In genomic region chr4:169659736-169660670, GRCh38 we compare ENCODE assay signal across 8 cellular contexts. TPM values are rescaled to one million over a fixed set of nuclear protein-coding genes. Genes with fewer than 3 reads are reported as not detected.
DNase-seq lines count a peak whose midpoint lies in the region; ATAC-seq and TF ChIP-seq lines count a peak whose summit lies in the region.

No MANE protein-coding gene starts in this region.

- CTCF ChIA-PET in AG04449 (lab: Yijun Ruan, JAX), result interaction anchor here (0.9 to 5.4 kb wide), 4 partner anchors 17 to 112 kb away, joined by 3 to 24 read pairs (median 5); partner anchors contain the start of genes CLCN3 and NEK1
- CTCF ChIA-PET in activated CD4-positive, alpha-beta T cell treated with anti-CD3 and anti-CD28 coated beads for 36 hours (lab: Charles Lee), result interaction anchor here (1.2 to 3.9 kb wide), 7 partner anchors 16 to 48 kb away, joined by 3 to 30 read pairs (median 5); partner anchors contain the start of genes CLCN3 and NEK1

- DNase-seq in AG04449 (ENCODE audit: low read depth, low spot score), result peak; percentile 92
- peak; percentile 71 for DNase-seq in NCI-H345 (lab: John Stamatoyannopoulos, UW)
- peak; percentile 83 for DNase-seq in activated CD4-positive, alpha-beta T cell treated with anti-CD3 and anti-CD28 coated beads for 36 hours
- peak; percentile 79 for DNase-seq in coronary artery (ENCODE audit: low spot score)
- DNase-seq in stimulated activated CD4-positive, alpha-beta T cell treated with anti-CD3 and anti-CD28 coated beads, Interleukin-1b, Interleukin-23, amount 100 ng/mL, for 4 hours (ENCODE audit: low read depth in 2 of 2), result peak; percentile 13 to 49

- H3K27me3 ChIP-seq in layer of hippocampus (ENCODE audit: control insufficient read depth, insufficient read depth, low read length), result no peaks in the 10 kb centered on the region

- TF ChIP-seq CTCF in AG04449 (IDR thresholded peaks at IDR 0.05; ENCODE audit: insufficient read depth, low read length, missing control alignments) (no peak), coronary artery (IDR thresholded peaks at IDR 0.05) (no peak)

- no peaks in the 10 kb centered on the region for H3K9me3 Mint-ChIP-seq in activated CD4-positive, alpha-beta T cell treated with anti-CD3 and anti-CD28 coated beads for 36 hours (ENCODE audit: low read depth)

- peaks cover 37% of the 10 kb centered on the region for H3K4me1 Mint-ChIP-seq in activated CD4-positive, alpha-beta T cell treated with anti-CD3 and anti-CD28 coated beads for 36 hours

- ATAC-seq in GM18873 (IDR thresholded peaks at IDR 0.05; ENCODE audit: low FRiP score, unreplicated experiment), result peak; percentile 96
- peak; percentile 92 for ATAC-seq in HG03139 (IDR thresholded peaks at IDR 0.05; ENCODE audit: unreplicated experiment)
- peak; percentile 99 for ATAC-seq in activated CD4-positive, alpha-beta T cell treated with anti-CD3 and anti-CD28 coated beads for 36 hours

- H3K4me3 ChIP-seq in AG04449 (ENCODE audit: low read depth, low read length) (peak overlapping the region; percentile 60), coronary artery (peak overlapping the region; percentile 64)

- intact Hi-C loops in activated CD4-positive, alpha-beta T cell treated with anti-CD3 and anti-CD28 coated beads for 36 hours (cut with DNase I, micrococcal nuclease), result loop anchor here (1.0 to 5.0 kb wide), 8 partner anchors 38 to 649 kb away; partner anchors contain the start of genes HPF1 (in 2 of the 2), MFAP3L (in 2 of the 2), NEK1 (in 2 of the 2) and CBR4 (in 1 of the 2)

- H3K27me3 Mint-ChIP-seq in activated CD4-positive, alpha-beta T cell treated with anti-CD3 and anti-CD28 coated beads for 36 hours, result no peaks in the 10 kb centered on the region

- H3K4me3 Mint-ChIP-seq in activated CD4-positive, alpha-beta T cell treated with anti-CD3 and anti-CD28 coated beads for 36 hours, result peak overlapping the region; percentile 80

- H3K27ac ChIP-seq in coronary artery (peak overlapping the region; percentile 74 to 77), layer of hippocampus (ENCODE audit: low read depth, low read length) (peak overlapping the region; percentile 80)

- H3K36me3 Mint-ChIP-seq in activated CD4-positive, alpha-beta T cell treated with anti-CD3 and anti-CD28 coated beads for 36 hours (ENCODE audit: low read depth), result peaks cover 6% of the 10 kb centered on the region

- H3K27ac Mint-ChIP-seq in activated CD4-positive, alpha-beta T cell treated with anti-CD3 and anti-CD28 coated beads for 36 hours, result peak overlapping the region; percentile 98

- POLR2A ChIA-PET in AG04449 (lab: Yijun Ruan, JAX), result interaction anchor here (0.6 to 0.9 kb wide), 2 partner anchors 17 to 366 kb away, joined by 3 to 5 read pairs; partner anchors contain the start of gene MFAP3L
- POLR2A ChIA-PET in activated CD4-positive, alpha-beta T cell treated with anti-CD3 and anti-CD28 coated beads for 36 hours (lab: Charles Lee), result interaction anchor here (1.0 to 3.0 kb wide), 4 partner anchors 9 to 47 kb away, joined by 3 to 19 read pairs (median 5); partner anchors contain the start of gene CLCN3

RNA-seq across cellular contexts. Expression of gene CLCN3, which starts 39.6 kb away (rescaled TPM):
- total RNA-seq in activated CD4-positive, alpha-beta T cell treated with anti-CD3 and anti-CD28 coated beads for 36 hours, result 10 to 100 TPM; 21.2 to 22.0 TPM

RNA-seq across cellular contexts. Expression of gene NEK1, which starts 47.6 kb away (rescaled TPM):
- 10 to 100 TPM in 1 of 2 experiments, 1 to 10 TPM in 1; 9.5 to 12.2 TPM for total RNA-seq in activated CD4-positive, alpha-beta T cell treated with anti-CD3 and anti-CD28 coated beads for 36 hours

Comparison
In these comparisons a context has a peak if more than half of its experiments do, and no peak if none do; other contexts are left out.
1. Peak in every context shown above with its lines: DNase-seq, ATAC-seq, H3K4me3 ChIP-seq and H3K27ac ChIP-seq.
2. DNase-seq: peak in every context shown above with its lines; median percentile 92 in AG04449; 83 in activated CD4-positive, alpha-beta T cell treated with anti-CD3 and anti-CD28 coated beads for 36 hours; 79 in coronary artery; 71 in NCI-H345; 31 in stimulated activated CD4-positive, alpha-beta T cell treated with anti-CD3 and anti-CD28 coated beads, Interleukin-1b, Interleukin-23, amount 100 ng/mL, for 4 hours.